ENCODE assay signal across 10 cellular contexts in genomic region chr2:12619975-12620374, GRCh38.
DNase-seq lines count a peak whose midpoint lies in the region; TF ChIP-seq lines count a peak whose summit lies in the region.
"Had no signal": no experiment of that assay in that cellular context is flagged by ENCODE, and none has a peak within 500 bp of the region (broad histone marks: within the 10 kb centered on the region; RNA-seq: fewer than 3 reads in every experiment).

No MANE protein-coding gene starts in this region.

- no peak for TF ChIP-seq CTCF in chondrocyte (IDR thresholded peaks at IDR 0.05)

- peak overlapping the region; percentile 65 for H3K27ac Mint-ChIP-seq in chondrocyte (ENCODE audit: unreplicated experiment)
- H3K27ac Mint-ChIP-seq: activated naive CD4-positive, alpha-beta T cell treated with anti-CD3 and anti-CD28 coated beads, Interleukin-2, amount 50 U/mL, for 24 hours; T-helper 1 cell treated with Interleukin-12 subunit alpha and Interleukin-12 subunit beta and Interleukin-4 antibody, amounts not matched to agents 30 μg/mL and 1 μg/mL, for 36 hours had no signal

- DNase-seq in EL, result peak; percentile 84
- DNase-seq in LoVo (ENCODE audit: low spot score), result peak; percentile 41
- DNase-seq in chondrocyte (ENCODE audit: low spot score), result no peak
- peak; percentile 81 for DNase-seq in posterior vena cava (ENCODE audit: low spot score)
- no peak for DNase-seq in caudate nucleus (lab: John Stamatoyannopoulos, UW)
- DNase-seq in NCI-H2107 (lab: John Stamatoyannopoulos, UW), result no peak
- no peak for DNase-seq in NCI-H524 treated with DMSO at 0.1 percent for 48 hours (lab: John Stamatoyannopoulos, UW)

- H3K4me3 Mint-ChIP-seq in chondrocyte (ENCODE audit: unreplicated experiment), result no peak overlapping the region
- H3K4me3 Mint-ChIP-seq: activated naive CD4-positive, alpha-beta T cell treated with anti-CD3 and anti-CD28 coated beads, Interleukin-2, amount 50 U/mL, for 24 hours; T-helper 1 cell treated with Interleukin-12 subunit alpha and Interleukin-12 subunit beta and Interleukin-4 antibody, amounts not matched to agents 30 μg/mL and 1 μg/mL, for 36 hours had no signal

- H3K27me3 Mint-ChIP-seq in chondrocyte (ENCODE audit: low read depth), result no peaks in the 10 kb centered on the region
- H3K27me3 Mint-ChIP-seq: activated naive CD4-positive, alpha-beta T cell treated with anti-CD3 and anti-CD28 coated beads, Interleukin-2, amount 50 U/mL, for 24 hours had no signal

- no peaks in the 10 kb centered on the region for H3K36me3 Mint-ChIP-seq in chondrocyte (ENCODE audit: low read depth)
- H3K36me3 Mint-ChIP-seq: activated naive CD4-positive, alpha-beta T cell treated with anti-CD3 and anti-CD28 coated beads, Interleukin-2, amount 50 U/mL, for 24 hours had no signal

- peaks cover 34% of the 10 kb centered on the region for H3K4me1 Mint-ChIP-seq in chondrocyte (ENCODE audit: low read depth)

- no peak overlapping the region for H3K27ac ChIP-seq in caudate nucleus (ENCODE audit: low read depth, low read length)
- H3K27ac ChIP-seq: HL-60 had no signal

- H3K9me3 Mint-ChIP-seq in chondrocyte (ENCODE audit: low read depth), result peaks cover 2% of the 10 kb centered on the region
- H3K9me3 Mint-ChIP-seq: activated naive CD4-positive, alpha-beta T cell treated with anti-CD3 and anti-CD28 coated beads, Interleukin-2, amount 50 U/mL, for 24 hours; T-helper 1 cell treated with Interleukin-12 subunit alpha and Interleukin-12 subunit beta and Interleukin-4 antibody, amounts not matched to agents 30 μg/mL and 1 μg/mL, for 36 hours had no signal

- intact Hi-C loops in posterior vena cava (cut with DNase I), result no loop called here

Comparison
In these comparisons a context has a peak if more than half of its experiments do, and no peak if none do; other contexts are left out.
1. DNase-seq: peak in EL (single experiment), LoVo (single experiment) and posterior vena cava (single experiment); none in chondrocyte (single experiment), caudate nucleus (0 of 61), NCI-H2107 (single experiment) and NCI-H524 treated with DMSO at 0.1 percent for 48 hours (single experiment).